1 cellular context compared by ENCODE assay signal in the genomic region with DNA sequence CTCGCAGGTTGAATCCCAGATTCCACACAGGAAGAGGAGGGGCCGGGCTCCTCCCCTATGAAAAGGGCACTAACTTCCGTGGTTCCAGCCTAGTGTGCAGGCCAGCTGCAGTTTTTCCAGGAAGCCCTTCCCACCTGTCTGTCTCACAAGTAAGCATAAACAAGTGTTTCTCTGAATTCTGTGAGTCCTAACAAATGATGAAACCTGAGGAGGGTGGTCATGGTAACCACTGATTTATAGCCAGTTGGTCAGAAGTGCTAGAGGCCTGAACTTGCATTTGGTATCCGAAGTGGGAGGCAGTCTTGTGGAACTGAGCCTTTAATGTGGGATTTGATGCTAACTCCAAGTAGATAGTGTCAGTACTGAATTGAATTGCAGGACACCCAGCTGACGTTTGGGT.
TF ChIP-seq lines count a peak whose summit lies in the region.

No MANE protein-coding gene starts in this region.

TF ChIP-seq in HepG2, 621 proteins besides CTCF, POLR2A, EP300 and RAD21 (continued from another document):
- TF ChIP-seq MAFG (CRISPR knock-in tag; IDR thresholded peaks at IDR 0.05): no peak
- TF ChIP-seq FOXP1 (IDR thresholded peaks at IDR 0.05): no peak
- no peak for TF ChIP-seq FOXP1 (CRISPR knock-in tag; IDR thresholded peaks at IDR 0.05)
- TF ChIP-seq ZNF264 (CRISPR knock-in tag; IDR thresholded peaks at IDR 0.05): peak; percentile 95
- no peak for TF ChIP-seq ZNF557 (CRISPR knock-in tag; IDR thresholded peaks at IDR 0.05)
- TF ChIP-seq GABPB1 (CRISPR knock-in tag; IDR thresholded peaks at IDR 0.05): peak; percentile 44; the same call in 1 of the 2 replicates
- TF ChIP-seq SOX6 (IDR thresholded peaks at IDR 0.05): no peak
- no peak for TF ChIP-seq SOX6 (CRISPR knock-in tag; IDR thresholded peaks at IDR 0.05)
TF ChIP-seq in HepG2: peak in this region for 3.
